9 cellular contexts compared by ENCODE assay signal in genomic region chr20:31560900-31561598, GRCh38. TPM values are rescaled to one million over a fixed set of nuclear protein-coding genes. Genes with fewer than 3 reads are reported as not detected.
A peak's percentile ranks its signal among the peaks of the same experiment; 100 is the strongest.
DNase-seq lines count a peak whose midpoint lies in the region; ATAC-seq, FAIRE-seq and TF ChIP-seq lines count a peak whose summit lies in the region.
"Had no signal": no experiment of that assay in that cellular context is flagged by ENCODE, and none has a peak within 500 bp of the region (broad histone marks: within the 10 kb centered on the region; RNA-seq: fewer than 3 reads in every experiment).

No MANE protein-coding gene starts in this region.

- peak; percentile 97 for DNase-seq in EL
- DNase-seq in PC-3, result peak; percentile 96
- DNase-seq in endothelial cell of umbilical vein (ENCODE audit: low read depth, low spot score), result peak; percentile 92
- peak; percentile 78 for DNase-seq in retinal pigment epithelial cell (ENCODE audit: low read depth)
- DNase-seq in activated effector memory CD4-positive, alpha-beta T cell treated with Interleukin-2 at 50 U/mL for 16 hours, result no peak
- no peak for DNase-seq in immature natural killer cell
- no peak for DNase-seq in activated CD8-positive, alpha-beta memory T cell treated with anti-CD3 and anti-CD28 coated beads, Interleukin-2, amount 10 ng/mL, durations not matched to agents 7 days and 5 days
- DNase-seq: ovary had no signal

- H3K36me3 ChIP-seq in PC-3 (ENCODE audit: low read depth, low read length) (peaks cover 42% of the 10 kb centered on the region), endothelial cell of umbilical vein (ENCODE audit: control insufficient read depth in 2 of 2, extremely low read depth in 1 of 2, insufficient read depth in 2 of 2, low read length in 2 of 2) (peaks cover 11 to 19% of the 10 kb centered on the region in 2 experiments)
- H3K36me3 ChIP-seq: ovary had no signal

- BruUV-seq in PC-3 (replicated peaks; lab: Mats Ljungman, UMichigan), result no TSS peak
- BruUV-seq in endothelial cell of umbilical vein (replicated peaks; lab: Mats Ljungman, UMichigan), result no TSS peak

- ATAC-seq in PC-3 (peak; percentile 88), GM18870 (IDR thresholded peaks at IDR 0.05; ENCODE audit: unreplicated experiment) (no peak)
- no peak for ATAC-seq in activated CD8-positive, alpha-beta memory T cell treated with anti-CD3 and anti-CD28 coated beads, Interleukin-2, amount 10 ng/mL, durations not matched to agents 7 days and 5 days

- peaks cover 13% of the 10 kb centered on the region for H3F3A ChIP-seq in PC-3 (ENCODE audit: low read length, unreplicated experiment)

- no peaks in the 10 kb centered on the region for H4K20me1 ChIP-seq in PC-3 (ENCODE audit: low read length)
- H4K20me1 ChIP-seq in endothelial cell of umbilical vein (replicated peaks; ENCODE audit: control insufficient read depth, extremely low read depth, insufficient read depth, low read length), result no peaks in the 10 kb centered on the region

- H3K4me1 ChIP-seq in PC-3 (ENCODE audit: insufficient read depth, low read length) (peaks cover 47% of the 10 kb centered on the region), endothelial cell of umbilical vein (ENCODE audit: control insufficient read depth, extremely low read depth, insufficient read depth, low read length) (peaks cover 35% of the 10 kb centered on the region)

- CTCF ChIA-PET in PC-3 (lab: Charles Lee), result interaction anchor here (0.6 to 4.1 kb wide), 10 partner anchors 8 to 51 kb away, joined by 3 to 118 read pairs (median 4); no protein-coding TSS in a partner anchor
- CTCF ChIA-PET in endothelial cell of umbilical vein (lab: Charles Lee), result interaction anchor here (0.6 to 30.9 kb wide), 20 partner anchors 8 to 166 kb away, joined by 3 to 1817 read pairs (median 5); partner anchors contain the start of genes BCL2L1, HM13 and ID1
- CTCF ChIA-PET in activated CD8-positive, alpha-beta memory T cell treated with anti-CD3 and anti-CD28 coated beads, Interleukin-2, amount 10 ng/mL, durations not matched to agents 7 days and 5 days (lab: Charles Lee), result interaction anchor here (0.8 to 31.0 kb wide), 13 partner anchors 9 to 163 kb away, joined by 3 to 1101 read pairs (median 7); partner anchors contain the start of gene ID1

- no peaks in the 10 kb centered on the region for H3K79me2 ChIP-seq in PC-3 (ENCODE audit: low read length)
- H3K79me2 ChIP-seq in endothelial cell of umbilical vein (ENCODE audit: control insufficient read depth, insufficient read depth, low read length), result no peaks in the 10 kb centered on the region

- dilution Hi-C loops in endothelial cell of umbilical vein (cut with MboI; ENCODE audit: extremely low pct_ligation_motif_present, low sequenced_read_pairs), result no loop called here

- H3K4me2 ChIP-seq in PC-3 (ENCODE audit: low read length), result peak overlapping the region; percentile 62
- H3K4me2 ChIP-seq in endothelial cell of umbilical vein (ENCODE audit: insufficient read depth, low read length), result peak overlapping the region; percentile 75

- H3K9me3 Mint-ChIP-seq in immature natural killer cell, result no peaks in the 10 kb centered on the region
- H3K9me3 Mint-ChIP-seq in activated CD8-positive, alpha-beta memory T cell treated with anti-CD3 and anti-CD28 coated beads, Interleukin-2, amount 10 ng/mL, durations not matched to agents 7 days and 5 days (ENCODE audit: low read depth), result no peaks in the 10 kb centered on the region

- H3K9ac ChIP-seq in PC-3 (ENCODE audit: low read length) (peak overlapping the region; percentile 67), endothelial cell of umbilical vein (replicated peaks; ENCODE audit: extremely low read depth, insufficient read depth, low read length) (peak overlapping the region; percentile 92)

- no peak overlapping the region for H3K4me3 Mint-ChIP-seq in immature natural killer cell
- no peak overlapping the region for H3K4me3 Mint-ChIP-seq in activated CD8-positive, alpha-beta memory T cell treated with anti-CD3 and anti-CD28 coated beads, Interleukin-2, amount 10 ng/mL, durations not matched to agents 7 days and 5 days

- intact Hi-C loops in PC-3 (cut with micrococcal nuclease) (loop anchor here (1.0 to 5.0 kb wide), 2 partner anchors 52 to 161 kb away; partner anchors contain the start of gene BCL2L1), endothelial cell of umbilical vein (cut with micrococcal nuclease) (loop anchor here (1.0 to 2.0 kb wide), 2 partner anchors 11 to 46 kb away; partner anchors contain the start of gene HM13)

- no peaks in the 10 kb centered on the region for H3K9me1 ChIP-seq in endothelial cell of umbilical vein (replicated peaks; ENCODE audit: control insufficient read depth, extremely low read depth, insufficient read depth, low read length)

- peak overlapping the region in 1 of 6 donors; percentile 67 for H3K27ac Mint-ChIP-seq in immature natural killer cell
- H3K27ac Mint-ChIP-seq in activated CD8-positive, alpha-beta memory T cell treated with anti-CD3 and anti-CD28 coated beads, Interleukin-2, amount 10 ng/mL, durations not matched to agents 7 days and 5 days, result no peak overlapping the region

- H3K9me3 ChIP-seq in PC-3 (ENCODE audit: low read length) (no peaks in the 10 kb centered on the region), endothelial cell of umbilical vein (replicated peaks; ENCODE audit: control insufficient read depth, insufficient read depth, low read length) (no peaks in the 10 kb centered on the region)
- H3K9me3 ChIP-seq: ovary had no signal

- no peak for TF ChIP-seq POLR2A in endothelial cell of umbilical vein (IDR thresholded peaks at IDR 0.05; ENCODE audit: low read depth, low read length)

- no peaks in the 10 kb centered on the region for H3K27me3 ChIP-seq in PC-3 (ENCODE audit: low read length)
- no peaks in the 10 kb centered on the region for H3K27me3 ChIP-seq in endothelial cell of umbilical vein (ENCODE audit: control insufficient read depth in 2 of 2, insufficient read depth in 2 of 2, low read length in 2 of 2)
- H3K27me3 ChIP-seq: ovary had no signal

- H3K4me3 ChIP-seq in PC-3 (ENCODE audit: low read length), result peak overlapping the region; percentile 24
- no peak overlapping the region for H3K4me3 ChIP-seq in endothelial cell of umbilical vein (replicated peaks in 1 of 3; ENCODE audit: insufficient read depth in 1 of 3, low read depth in 1 of 3, low read length in 3 of 3)
- no peak overlapping the region for H3K4me3 ChIP-seq in retinal pigment epithelial cell (ENCODE audit: low read length)
- H3K4me3 ChIP-seq: ovary had no signal

- peaks cover 3 to 8% of the 10 kb centered on the region in 2 donors for H3K4me1 Mint-ChIP-seq in immature natural killer cell
- peaks cover 20% of the 10 kb centered on the region for H3K4me1 Mint-ChIP-seq in activated CD8-positive, alpha-beta memory T cell treated with anti-CD3 and anti-CD28 coated beads, Interleukin-2, amount 10 ng/mL, durations not matched to agents 7 days and 5 days

- POLR2A ChIA-PET in PC-3 (lab: Charles Lee; ENCODE audit: unreplicated experiment), result interaction anchor here (0.6 to 1.0 kb wide), 5 partner anchors 32 to 92 kb away, joined by 3 to 7 read pairs (median 4); partner anchors contain the start of gene ID1
- POLR2A ChIA-PET in endothelial cell of umbilical vein (lab: Charles Lee), result interaction anchor here (0.5 to 2.0 kb wide), 5 partner anchors 44 to 184 kb away, joined by 3 to 14 read pairs (median 7); partner anchors contain the start of gene ID1

- H3K27me3 Mint-ChIP-seq in immature natural killer cell (ENCODE audit: low read depth in 3 of 3), result peaks cover 0 to 4% (median 1%) of the 10 kb centered on the region in 3 donors
- H3K27me3 Mint-ChIP-seq in activated CD8-positive, alpha-beta memory T cell treated with anti-CD3 and anti-CD28 coated beads, Interleukin-2, amount 10 ng/mL, durations not matched to agents 7 days and 5 days, result no peaks in the 10 kb centered on the region

- no peak for TF ChIP-seq CTCF in PC-3 (conservative IDR thresholded peaks at IDR 0.05; ENCODE audit: low read depth, low read length)
- TF ChIP-seq CTCF in endothelial cell of umbilical vein (IDR thresholded peaks at IDR 0.05; ENCODE audit: extremely low read depth in 1 of 2, insufficient read depth in 1 of 2, low read depth in 1 of 2, low read length in 2 of 2), result no peak
- no peak for TF ChIP-seq CTCF in retinal pigment epithelial cell (conservative IDR thresholded peaks at IDR 0.05; ENCODE audit: low read depth, low read length)

- H3K27ac ChIP-seq in PC-3 (ENCODE audit: low read length) (peak overlapping the region; percentile 95), endothelial cell of umbilical vein (ENCODE audit: insufficient read depth, low read depth, low read length) (peak overlapping the region; percentile 100)
- H3K27ac ChIP-seq: ovary had no signal

- H3K9me2 ChIP-seq in PC-3 (replicated peaks; ENCODE audit: low read length), result no peaks in the 10 kb centered on the region

- peaks cover 0 to 29% (median 8%) of the 10 kb centered on the region in 3 donors for H3K36me3 Mint-ChIP-seq in immature natural killer cell
- peaks cover 34% of the 10 kb centered on the region for H3K36me3 Mint-ChIP-seq in activated CD8-positive, alpha-beta memory T cell treated with anti-CD3 and anti-CD28 coated beads, Interleukin-2, amount 10 ng/mL, durations not matched to agents 7 days and 5 days

- FAIRE-seq in endothelial cell of umbilical vein (lab: Jason Lieb, UNC), result peak; percentile 99

- H2AFZ ChIP-seq in PC-3 (ENCODE audit: low read length), result no peak overlapping the region
- no peak overlapping the region for H2AFZ ChIP-seq in endothelial cell of umbilical vein (ENCODE audit: low read depth, low read length)

RNA-seq across cellular contexts. Expression of gene ID1, which starts 44.0 kb away (rescaled TPM):
- total RNA-seq in PC-3 (2014; rRNA removed) (774 and 872 TPM in 2 replicates), endothelial cell of umbilical vein (64.4 and 78.9 TPM in 2 replicates)
- polyA plus RNA-seq in endothelial cell of umbilical vein (152 and 182 TPM in 2 replicates), immature natural killer cell (1 to 10 TPM; 1.4 to 4.2 (median 1.9) TPM)
- polyA plus RNA-seq in endothelial cell of umbilical vein (2011; cell fraction: cytosol; rRNA removed), result 78.6 and 160 TPM in 2 replicates
- 317 and 470 TPM in 2 replicates for polyA plus RNA-seq in endothelial cell of umbilical vein (2011; cell fraction: nucleus; rRNA removed)
- polyA plus RNA-seq in endothelial cell of umbilical vein (2012), result 67.3 and 67.6 TPM in 2 replicates
- 41.5 and 55.2 TPM in 2 replicates for polyA minus RNA-seq in endothelial cell of umbilical vein
- 500 TPM for polyA minus RNA-seq in endothelial cell of umbilical vein (2011; cell fraction: cytosol; rRNA and poly(A)+ RNA removed)
- 83.0 and 266 TPM in 2 replicates for polyA minus RNA-seq in endothelial cell of umbilical vein (2011; cell fraction: nucleus; rRNA and poly(A)+ RNA removed)
- total RNA-seq in activated CD8-positive, alpha-beta memory T cell treated with anti-CD3 and anti-CD28 coated beads, Interleukin-2, amount 10 ng/mL, durations not matched to agents 7 days and 5 days, result not detected

RNA-seq across cellular contexts. Expression of gene HM13, which starts 46.8 kb away (rescaled TPM):
- 99.5 and 125 TPM in 2 replicates for total RNA-seq in PC-3 (2014; rRNA removed)
- total RNA-seq in endothelial cell of umbilical vein, result 188 and 211 TPM in 2 replicates
- polyA plus RNA-seq in endothelial cell of umbilical vein, result 218 and 265 TPM in 2 replicates
- polyA plus RNA-seq in endothelial cell of umbilical vein (2011; cell fraction: cytosol; rRNA removed), result 168 and 180 TPM in 2 replicates
- polyA plus RNA-seq in endothelial cell of umbilical vein (2011; cell fraction: nucleus; rRNA removed), result 144 and 177 TPM in 2 replicates
- 174 and 184 TPM in 2 replicates for polyA plus RNA-seq in endothelial cell of umbilical vein (2012)
- 183 and 206 TPM in 2 replicates for polyA minus RNA-seq in endothelial cell of umbilical vein
- 141 TPM for polyA minus RNA-seq in endothelial cell of umbilical vein (2011; cell fraction: cytosol; rRNA and poly(A)+ RNA removed)
- 126 and 153 TPM in 2 replicates for polyA minus RNA-seq in endothelial cell of umbilical vein (2011; cell fraction: nucleus; rRNA and poly(A)+ RNA removed)
- polyA plus RNA-seq in immature natural killer cell, result 100 to 1,000 TPM; 112 to 167 (median 152) TPM
- total RNA-seq in activated CD8-positive, alpha-beta memory T cell treated with anti-CD3 and anti-CD28 coated beads, Interleukin-2, amount 10 ng/mL, durations not matched to agents 7 days and 5 days, result 100 to 1,000 TPM; 151 to 152 TPM

Comparison
In these comparisons a context has a peak if more than half of its experiments do, and no peak if none do; other contexts are left out.
1. DNase-seq: peak in EL (single experiment), PC-3 (single experiment), endothelial cell of umbilical vein (single experiment) and retinal pigment epithelial cell (single experiment); none in activated effector memory CD4-positive, alpha-beta T cell treated with Interleukin-2 at 50 U/mL for 16 hours (single experiment), immature natural killer cell (0 of 3) and activated CD8-positive, alpha-beta memory T cell treated with anti-CD3 and anti-CD28 coated beads, Interleukin-2, amount 10 ng/mL, durations not matched to agents 7 days and 5 days (single experiment).
2. RNA of gene ID1, which starts 44.0 kb away (total RNA-seq): 774 to 872 TPM in PC-3 and 64.4 to 78.9 TPM in endothelial cell of umbilical vein; not detected in activated CD8-positive, alpha-beta memory T cell treated with anti-CD3 and anti-CD28 coated beads, Interleukin-2, amount 10 ng/mL, durations not matched to agents 7 days and 5 days; every median in the first group is over 10 times any median in the second.